Comparison of ENCODE assay signal across 8 cellular contexts in the genomic region with DNA sequence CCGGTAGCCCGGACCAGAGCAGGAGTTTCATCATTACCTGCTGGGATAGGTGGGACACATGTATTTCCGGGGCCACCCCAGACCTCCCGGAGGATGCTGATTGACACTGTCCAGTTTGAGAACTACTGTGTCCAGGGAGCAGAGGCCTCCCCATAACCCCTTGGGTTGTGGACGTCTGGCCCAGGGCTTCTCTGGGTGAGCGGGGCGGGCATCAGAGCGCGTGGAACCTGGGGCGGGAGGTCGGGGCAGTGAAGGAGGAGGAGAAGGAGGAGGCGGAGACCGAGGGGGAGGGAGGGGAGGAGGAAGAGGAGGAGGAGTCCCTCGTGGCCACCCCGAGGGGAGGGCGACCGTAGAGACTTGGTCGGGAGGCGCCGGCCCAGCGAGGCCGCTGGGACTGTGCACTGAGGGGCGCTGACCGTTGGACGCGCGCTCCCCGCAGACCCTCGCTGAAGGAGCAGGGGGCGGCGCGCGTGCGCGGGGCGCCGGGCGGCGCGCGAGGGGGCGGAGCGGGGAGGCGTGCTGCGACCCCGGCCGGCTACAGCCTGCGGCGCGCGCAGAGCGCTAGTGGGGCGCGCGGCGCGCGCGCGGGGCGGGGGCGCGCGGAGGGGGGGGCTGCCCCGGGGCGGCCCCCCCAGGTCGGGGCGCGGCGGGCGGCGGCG. TPM values are rescaled to one million over a fixed set of nuclear protein-coding genes. Genes with fewer than 3 reads are reported as not detected.
DNase-seq lines count a peak whose midpoint lies in the region; ATAC-seq, FAIRE-seq and TF ChIP-seq lines count a peak whose summit lies in the region.

A gene (plus strand): TSS at position 356 of the 659 bp plus-strand sequence. CDS start 366 bp downstream, outside the sequence.

- no peak for TF ChIP-seq CTCF in GM10266 (IDR thresholded peaks at IDR 0.05; ENCODE audit: control insufficient read depth, insufficient read depth, low read depth, missing control alignments)
- TF ChIP-seq CTCF in endothelial cell of umbilical vein (IDR thresholded peaks at IDR 0.05; ENCODE audit: extremely low read depth in 1 of 2, insufficient read depth in 1 of 2, low read depth in 1 of 2, low read length in 2 of 2), result no peak

- no peak for TF ChIP-seq POLR2A in endothelial cell of umbilical vein (IDR thresholded peaks at IDR 0.05; ENCODE audit: low read depth, low read length)

- POLR2A ChIA-PET in activated CD8-positive, alpha-beta memory T cell treated with anti-CD3 and anti-CD28 coated beads for 36 hours (lab: Charles Lee), result no interaction called here
- POLR2A ChIA-PET in endothelial cell of umbilical vein (lab: Charles Lee), result no interaction called here

- H3K9me1 ChIP-seq in endothelial cell of umbilical vein (replicated peaks; ENCODE audit: control insufficient read depth, extremely low read depth, insufficient read depth, low read length), result no peaks in the 10 kb centered on the region

- H3K4me2 ChIP-seq in endothelial cell of umbilical vein (ENCODE audit: insufficient read depth, low read length), result peak within 1 kb of the TSS; percentile 45

- H3K27me3 ChIP-seq in endothelial cell of umbilical vein (ENCODE audit: control insufficient read depth in 2 of 2, insufficient read depth in 2 of 2, low read length in 2 of 2), result peaks cover 8 to 17% of the 10 kb centered on the region in 2 experiments
- no peaks in the 10 kb centered on the region for H3K27me3 ChIP-seq in mucosa of rectum (ENCODE audit: control insufficient read depth in 2 of 2, insufficient read depth in 2 of 2, low read length in 2 of 2)

- no peaks in the 10 kb centered on the region for H4K20me1 ChIP-seq in endothelial cell of umbilical vein (replicated peaks; ENCODE audit: control insufficient read depth, extremely low read depth, insufficient read depth, low read length)

- H3K27ac ChIP-seq in endothelial cell of umbilical vein (ENCODE audit: insufficient read depth, low read depth, low read length), result no peak within 1 kb of the TSS
- H3K27ac ChIP-seq in mucosa of rectum (ENCODE audit: low read depth in 2 of 2, low read length in 2 of 2), result peak within 1 kb of the TSS; percentile 37 to 63

- H2AFZ ChIP-seq in endothelial cell of umbilical vein (ENCODE audit: low read depth, low read length), result peak within 1 kb of the TSS; percentile 75

- H3K36me3 ChIP-seq in endothelial cell of umbilical vein (ENCODE audit: control insufficient read depth in 2 of 2, extremely low read depth in 1 of 2, insufficient read depth in 2 of 2, low read length in 2 of 2), result no peaks in the 10 kb centered on the region
- H3K36me3 ChIP-seq in mucosa of rectum (ENCODE audit: control insufficient read depth in 2 of 2, insufficient read depth in 2 of 2, low read length in 2 of 2), result no peaks in the 10 kb centered on the region

- no peaks in the 10 kb centered on the region for H3K79me2 ChIP-seq in endothelial cell of umbilical vein (ENCODE audit: control insufficient read depth, insufficient read depth, low read length)

- peaks cover 6% of the 10 kb centered on the region for H3K4me1 ChIP-seq in endothelial cell of umbilical vein (ENCODE audit: control insufficient read depth, extremely low read depth, insufficient read depth, low read length)
- peaks cover 3% of the 10 kb centered on the region in 2 donors for H3K4me1 ChIP-seq in mucosa of rectum (ENCODE audit: control insufficient read depth in 2 of 2, insufficient read depth in 2 of 2, low read length in 2 of 2)

- peak; percentile 78 for DNase-seq in GM10266 (ENCODE audit: extremely low spot score)
- peak; percentile 30 for DNase-seq in NCI-H460 (ENCODE audit: extremely low read depth, low read depth)
- peak; percentile 37 for DNase-seq in endothelial cell of umbilical vein (ENCODE audit: low read depth, low spot score)
- DNase-seq in stimulated activated CD8-positive, alpha-beta memory T cell treated with anti-CD3 and anti-CD28 coated beads, Interleukin-7, amount 100 ng/mL, for 4 hours (ENCODE audit: low read depth in 2 of 2), result peak; percentile 54 to 56

- peak; percentile 47 for ATAC-seq in HG02763 (IDR thresholded peaks at IDR 0.05; ENCODE audit: unreplicated experiment)
- ATAC-seq in HG02884 (IDR thresholded peaks at IDR 0.05; ENCODE audit: unreplicated experiment), result no peak

- H3K9ac ChIP-seq in endothelial cell of umbilical vein (replicated peaks; ENCODE audit: extremely low read depth, insufficient read depth, low read length) (peak within 1 kb of the TSS; percentile 37), mucosa of rectum (ENCODE audit: low read depth in 1 of 2, low read length in 2 of 2) (peak within 1 kb of the TSS; percentile 54 to 56)

- CTCF ChIA-PET in activated CD8-positive, alpha-beta memory T cell treated with anti-CD3 and anti-CD28 coated beads for 36 hours (lab: Charles Lee), result interaction anchor here (0.7 to 1.1 kb wide), 2 partner anchors 59 to 514 kb away, joined by 3 to 4 read pairs; no protein-coding TSS in a partner anchor
- CTCF ChIA-PET in endothelial cell of umbilical vein (lab: Charles Lee), result interaction anchor here (0.6 to 1.5 kb wide), 3 partner anchors 29 to 209 kb away, joined by 3 to 6 read pairs (median 5); no protein-coding TSS in a partner anchor

- no TSS peak for BruUV-seq in endothelial cell of umbilical vein (replicated peaks; lab: Mats Ljungman, UMichigan)

- peak within 1 kb of the TSS; percentile 30 to 67 (median 43) for H3K4me3 ChIP-seq in endothelial cell of umbilical vein (replicated peaks in 1 of 3; ENCODE audit: insufficient read depth in 1 of 3, low read depth in 1 of 3, low read length in 3 of 3)
- peak within 1 kb of the TSS; percentile 66 to 72 for H3K4me3 ChIP-seq in mucosa of rectum (ENCODE audit: low read length in 2 of 2)

- FAIRE-seq in endothelial cell of umbilical vein (lab: Jason Lieb, UNC), result no peak

- dilution Hi-C loops in endothelial cell of umbilical vein (cut with MboI; ENCODE audit: extremely low pct_ligation_motif_present, low sequenced_read_pairs), result no loop called here

- intact Hi-C loops in endothelial cell of umbilical vein (cut with micrococcal nuclease), result loop anchor here (5.0 kb wide), 1 partner anchor 208 kb away; no protein-coding TSS in a partner anchor

- H3K9me3 ChIP-seq in endothelial cell of umbilical vein (replicated peaks; ENCODE audit: control insufficient read depth, insufficient read depth, low read length), result no peaks in the 10 kb centered on the region
- no peaks in the 10 kb centered on the region for H3K9me3 ChIP-seq in mucosa of rectum (ENCODE audit: control insufficient read depth in 2 of 2, low read length in 2 of 2)

TF ChIP-seq in endothelial cell of umbilical vein, 7 proteins besides CTCF, POLR2A, EP300 and RAD21:
- TF ChIP-seq EZH2 (IDR thresholded peaks at IDR 0.05; ENCODE audit: borderline replicate concordance, low read depth, low read length, severe bottlenecking) (peak; percentile 54), MYC (IDR thresholded peaks at IDR 0.05; ENCODE audit: low read depth, low read length) (no peak)

RNA-seq across cellular contexts. Expression of the gene that starts here (rescaled TPM):
- total RNA-seq in NCI-H460 (2014; rRNA removed; shearing (Covaris generic)), result 2.8 and 3.7 TPM in 2 replicates
- polyA plus RNA-seq in NCI-H460 (2014; cell fraction: nucleus; rRNA removed), result 1.2 and 1.6 TPM in 2 replicates
- total RNA-seq in activated CD8-positive, alpha-beta memory T cell treated with anti-CD3 and anti-CD28 coated beads for 36 hours, result 10 to 100 TPM; 13.5 to 15.4 TPM
- 3.0 and 4.4 TPM in 2 replicates for total RNA-seq in endothelial cell of umbilical vein
- polyA plus RNA-seq in endothelial cell of umbilical vein, result 0.56 and 0.68 TPM in 2 replicates
- 0.92 and 0.97 TPM in 2 replicates for polyA plus RNA-seq in endothelial cell of umbilical vein (2011; cell fraction: cytosol; rRNA removed)
- polyA plus RNA-seq in endothelial cell of umbilical vein (2011; cell fraction: nucleus; rRNA removed), result 1.7 and 1.8 TPM in 2 replicates
- polyA plus RNA-seq in endothelial cell of umbilical vein (2012), result 0.64 and 1.8 TPM in 2 replicates
- 1.9 and 2.3 TPM in 2 replicates for polyA minus RNA-seq in endothelial cell of umbilical vein
- polyA minus RNA-seq in endothelial cell of umbilical vein (2011; cell fraction: cytosol; rRNA and poly(A)+ RNA removed), result not detected
- 1.3 and 1.8 TPM in 2 replicates for polyA minus RNA-seq in endothelial cell of umbilical vein (2011; cell fraction: nucleus; rRNA and poly(A)+ RNA removed)
